In the genomic region with DNA sequence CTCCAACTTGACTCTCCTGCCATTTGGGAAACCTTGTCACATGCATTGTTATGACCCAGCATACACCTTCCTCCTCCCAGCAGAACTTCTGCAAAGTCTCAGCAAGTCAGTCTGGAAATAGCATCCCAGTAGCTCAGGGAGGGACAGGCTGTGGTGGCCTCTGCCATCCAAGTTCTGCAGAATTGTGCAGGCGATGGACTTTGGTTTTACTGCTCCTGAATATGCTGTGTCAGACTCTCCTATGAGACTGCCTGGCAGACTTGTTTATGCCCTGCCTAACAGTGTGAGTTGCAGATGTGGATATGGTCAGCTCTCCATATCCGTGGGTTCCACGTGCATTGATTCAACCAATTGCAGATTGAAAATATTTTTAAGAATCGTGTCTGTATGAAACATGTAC, we compare ENCODE assay signal across 32 cellular contexts.
"Had no signal": no experiment of that assay in that cellular context is flagged by ENCODE, and none has a peak within 500 bp of the region (broad histone marks: within the 10 kb centered on the region; RNA-seq: fewer than 3 reads in every experiment).

No MANE protein-coding gene starts in this region.

- H3K4me1 Mint-ChIP-seq: brain had no signal

- H3K4me3 Mint-ChIP-seq: activated CD4-positive, alpha-beta T cell treated with anti-CD3 and anti-CD28 coated beads, Interleukin-2, amount 10 ng/mL, durations not matched to agents 24 days and 14 days; activated naive CD4-positive, alpha-beta T cell treated with anti-CD3 and anti-CD28 coated beads for 36 hours; activated naive CD8-positive, alpha-beta T cell; activated naive CD8-positive, alpha-beta T cell treated with anti-CD3 and anti-CD28 coated beads, Interleukin-2, amount 50 U/mL, for 24 hours; activated T-cell treated with anti-CD3 and anti-CD28 coated beads, Interleukin-2, amount 50 U/mL, for 4 hours; activated T-helper 1 cell treated with anti-CD3 and anti-CD28 coated beads, Interleukin-12 subunit alpha, Interleukin-12 subunit beta, Interleukin-2, Interleukin-4 antibody, amounts not matched to agents 30 ng/mL and 10 ng/mL and 1 ng/mL, durations not matched to agents 14 hours and 24 hours and 36 hours; brain had no signal

- H3K27me3 Mint-ChIP-seq: activated naive CD8-positive, alpha-beta T cell treated with anti-CD3 and anti-CD28 coated beads, Interleukin-2, amount 50 U/mL, for 24 hours had no signal

- H3K27ac ChIP-seq: PC-9, SJCRH30, SK-N-MC had no signal

- DNase-seq: activated CD4-positive, alpha-beta T cell treated with anti-CD3 and anti-CD28 coated beads, Interleukin-2, amount 10 ng/mL, durations not matched to agents 24 days and 14 days; activated CD4-positive, alpha-beta T cell treated with anti-CD3 and anti-CD28 coated beads, Interleukin-2, amount 50 U/mL, for 48 hours; activated CD8-positive, alpha-beta memory T cell treated with anti-CD3 and anti-CD28 coated beads, Interleukin-2, amount 50 U/mL, for 4 hours; activated gamma-delta T cell treated with Interleukin-2 at 50 U/mL for 16 hours; activated naive CD4-positive, alpha-beta T cell treated with anti-CD3 and anti-CD28 coated beads for 36 hours; activated naive CD8-positive, alpha-beta T cell treated with anti-CD3 and anti-CD28 coated beads, Interleukin-2, amount 50 U/mL, for 24 hours; activated T-cell treated with anti-CD3 and anti-CD28 coated beads for 4 hours; activated T-cell treated with anti-CD3 and anti-CD28 coated beads, Interleukin-2, amount 50 U/mL, for 4 hours; anterior cingulate cortex; caudate nucleus; Kasumi-1; KG1; MG63; NCI-H1048; NCI-H1105 treated with DMSO at 0.1 percent for 48 hours; NCI-H1436; NCI-H1694; NCI-H2029; NCI-H2171; NCI-H510A; NCI-H526; NCI-H748 treated with DMSO at 0.1 percent for 48 hours; NK-92 treated with Interleukin-12 subunit alpha and Interleukin-12 subunit beta, amount 100 ng/mL, for 24 hours; PC-9; SHP77; SJCRH30; T1000 had no signal

- H3K4me1 ChIP-seq: SJCRH30 had no signal

- H2AFZ ChIP-seq: PC-9 had no signal

- ATAC-seq: activated naive CD8-positive, alpha-beta T cell treated with anti-CD3 and anti-CD28 coated beads, Interleukin-2, amount 50 U/mL, for 24 hours; activated T-cell treated with anti-CD3 and anti-CD28 coated beads, Interleukin-2, amount 50 U/mL, for 4 hours had no signal

- H3K9me3 ChIP-seq: MG63, SJCRH30 had no signal

- H3K36me3 ChIP-seq: MG63, SJCRH30 had no signal

- H3K9me3 Mint-ChIP-seq: activated naive CD4-positive, alpha-beta T cell treated with anti-CD3 and anti-CD28 coated beads for 36 hours; activated naive CD8-positive, alpha-beta T cell treated with anti-CD3 and anti-CD28 coated beads, Interleukin-2, amount 50 U/mL, for 24 hours; activated T-cell treated with anti-CD3 and anti-CD28 coated beads, Interleukin-2, amount 50 U/mL, for 4 hours; activated T-helper 1 cell treated with anti-CD3 and anti-CD28 coated beads, Interleukin-12 subunit alpha, Interleukin-12 subunit beta, Interleukin-2, Interleukin-4 antibody, amounts not matched to agents 30 ng/mL and 10 ng/mL and 1 ng/mL, durations not matched to agents 14 hours and 24 hours and 36 hours had no signal

- H3K27ac Mint-ChIP-seq: activated CD4-positive, alpha-beta T cell treated with anti-CD3 and anti-CD28 coated beads, Interleukin-2, amount 10 ng/mL, durations not matched to agents 24 days and 14 days; activated naive CD4-positive, alpha-beta T cell treated with anti-CD3 and anti-CD28 coated beads for 36 hours; activated naive CD8-positive, alpha-beta T cell; activated naive CD8-positive, alpha-beta T cell treated with anti-CD3 and anti-CD28 coated beads, Interleukin-2, amount 50 U/mL, for 24 hours; activated T-helper 1 cell treated with anti-CD3 and anti-CD28 coated beads, Interleukin-12 subunit alpha, Interleukin-12 subunit beta, Interleukin-2, Interleukin-4 antibody, amounts not matched to agents 30 ng/mL and 10 ng/mL and 1 ng/mL, durations not matched to agents 14 hours and 24 hours and 36 hours had no signal

- H3K4me2 ChIP-seq: PC-9 had no signal

- FAIRE-seq: bronchial epithelial cell had no signal

- H3K4me3 ChIP-seq: MG63, PC-9, SJCRH30, SK-N-MC had no signal

- H3K27me3 ChIP-seq: MG63, SJCRH30 had no signal

- H3K36me3 Mint-ChIP-seq: brain had no signal
